16 cellular contexts compared by ENCODE assay signal in genomic region chr18:9750112-9750511, GRCh38.
"Had no signal": no experiment of that assay in that cellular context is flagged by ENCODE, and none has a peak within 500 bp of the region (broad histone marks: within the 10 kb centered on the region; RNA-seq: fewer than 3 reads in every experiment).

No MANE protein-coding gene starts in this region.

- H3K27me3 ChIP-seq: gastrocnemius medialis, heart right ventricle, tibial nerve had no signal

- H3K9me3 Mint-ChIP-seq: activated CD4-positive, alpha-beta T cell treated with anti-CD3 and anti-CD28 coated beads, Interleukin-2, amount 10 ng/mL, durations not matched to agents 7 days and 5 days; activated naive CD8-positive, alpha-beta T cell treated with anti-CD3 and anti-CD28 coated beads for 36 hours; activated T-helper 1 cell treated with anti-CD3 and anti-CD28 coated beads, Interleukin-12 subunit alpha, Interleukin-12 subunit beta, Interleukin-2, Interleukin-4 antibody, amounts not matched to agents 30 ng/mL and 10 ng/mL and 1 ng/mL, durations not matched to agents 14 hours and 24 hours and 36 hours; central memory CD8-positive, alpha-beta T cell; stimulated activated memory B cell treated with anti-CD40 and anti-IgM and Interleukin-4, amounts not matched to agents 10 μg/mL and 1 μg/mL and 100 μg/mL, for 72 hours had no signal

- H3K4me3 Mint-ChIP-seq: activated CD4-positive, alpha-beta T cell treated with anti-CD3 and anti-CD28 coated beads, Interleukin-2, amount 10 ng/mL, durations not matched to agents 7 days and 5 days; activated naive CD8-positive, alpha-beta T cell treated with anti-CD3 and anti-CD28 coated beads for 36 hours; activated T-helper 1 cell treated with anti-CD3 and anti-CD28 coated beads, Interleukin-12 subunit alpha, Interleukin-12 subunit beta, Interleukin-2, Interleukin-4 antibody, amounts not matched to agents 30 ng/mL and 10 ng/mL and 1 ng/mL, durations not matched to agents 14 hours and 24 hours and 36 hours; brain; central memory CD8-positive, alpha-beta T cell; mesothelial cell of epicardium; stimulated activated memory B cell treated with anti-CD40 and anti-IgM and Interleukin-4, amounts not matched to agents 10 μg/mL and 1 μg/mL and 100 μg/mL, for 72 hours had no signal

- H3K36me3 Mint-ChIP-seq: activated naive CD8-positive, alpha-beta T cell treated with anti-CD3 and anti-CD28 coated beads for 36 hours had no signal

- H3K27ac Mint-ChIP-seq: activated CD4-positive, alpha-beta T cell treated with anti-CD3 and anti-CD28 coated beads, Interleukin-2, amount 10 ng/mL, durations not matched to agents 7 days and 5 days; activated naive CD8-positive, alpha-beta T cell treated with anti-CD3 and anti-CD28 coated beads for 36 hours; activated T-helper 1 cell treated with anti-CD3 and anti-CD28 coated beads, Interleukin-12 subunit alpha, Interleukin-12 subunit beta, Interleukin-2, Interleukin-4 antibody, amounts not matched to agents 30 ng/mL and 10 ng/mL and 1 ng/mL, durations not matched to agents 14 hours and 24 hours and 36 hours; mesothelial cell of epicardium; stimulated activated memory B cell treated with anti-CD40 and anti-IgM and Interleukin-4, amounts not matched to agents 10 μg/mL and 1 μg/mL and 100 μg/mL, for 72 hours had no signal

- H3K27me3 Mint-ChIP-seq: activated naive CD8-positive, alpha-beta T cell treated with anti-CD3 and anti-CD28 coated beads for 36 hours; stimulated activated memory B cell treated with anti-CD40 and anti-IgM and Interleukin-4, amounts not matched to agents 10 μg/mL and 1 μg/mL and 100 μg/mL, for 72 hours had no signal

- H3K4me1 ChIP-seq: gastrocnemius medialis had no signal

- H3K4me1 Mint-ChIP-seq: activated CD4-positive, alpha-beta T cell treated with anti-CD3 and anti-CD28 coated beads, Interleukin-2, amount 10 ng/mL, durations not matched to agents 7 days and 5 days; activated naive CD8-positive, alpha-beta T cell treated with anti-CD3 and anti-CD28 coated beads for 36 hours; central memory CD8-positive, alpha-beta T cell; mesothelial cell of epicardium had no signal

- H3K4me3 ChIP-seq: gastrocnemius medialis, heart right ventricle, lung, tibial nerve had no signal

- H3K36me3 ChIP-seq: gastrocnemius medialis, heart right ventricle, tibial nerve had no signal

- DNase-seq: activated CD4-positive, alpha-beta T cell treated with anti-CD3 and anti-CD28 coated beads, Interleukin-2, amount 10 ng/mL, durations not matched to agents 7 days and 5 days; activated CD8-positive, alpha-beta memory T cell treated with anti-CD3 and anti-CD28 coated beads for 24 hours; activated naive CD8-positive, alpha-beta T cell treated with anti-CD3 and anti-CD28 coated beads for 36 hours; gastrocnemius medialis; heart right ventricle; left cardiac atrium; retina; stimulated activated CD4-positive, alpha-beta T cell treated with anti-CD3 and anti-CD28 coated beads, Interleukin-2, amount 100 ng/mL, for 48 hours; T-helper 9 cell had no signal

- H3K9me3 ChIP-seq: gastrocnemius medialis, heart right ventricle, tibial nerve had no signal

- H3K27ac ChIP-seq: gastrocnemius medialis had no signal

- ATAC-seq: stimulated activated memory B cell treated with anti-CD40 and anti-IgM and Interleukin-4, amounts not matched to agents 10 μg/mL and 1 μg/mL and 100 μg/mL, for 72 hours had no signal
